ENCODE assay signal across 8 cellular contexts in genomic region chrX:10098235-10098819, GRCh38. TPM values are rescaled to one million over a fixed set of nuclear protein-coding genes. Genes with fewer than 3 reads are reported as not detected.
DNase-seq lines count a peak whose midpoint lies in the region; ATAC-seq, FAIRE-seq and TF ChIP-seq lines count a peak whose summit lies in the region.

No MANE protein-coding gene starts in this region.

- H3K36me3 ChIP-seq in suprapubic skin: peaks cover 10% of the 10 kb centered on the region

- peaks cover 30% of the 10 kb centered on the region for H3K36me3 Mint-ChIP-seq in activated CD4-positive, alpha-beta T cell treated with anti-CD3 and anti-CD28 coated beads, Interleukin-2, amount 10 ng/mL, durations not matched to agents 24 days and 14 days (ENCODE audit: low read depth)

- H3K27ac Mint-ChIP-seq in activated CD4-positive, alpha-beta T cell treated with anti-CD3 and anti-CD28 coated beads, Interleukin-2, amount 10 ng/mL, durations not matched to agents 24 days and 14 days: peak overlapping the region; percentile 93

- H3K4me3 ChIP-seq in suprapubic skin: peak overlapping the region; percentile 16

- TF ChIP-seq POLR2A in suprapubic skin (IDR thresholded peaks at IDR 0.05): no peak

- H3K27me3 ChIP-seq in suprapubic skin: no peaks in the 10 kb centered on the region

- H3K27me3 Mint-ChIP-seq in activated CD4-positive, alpha-beta T cell treated with anti-CD3 and anti-CD28 coated beads, Interleukin-2, amount 10 ng/mL, durations not matched to agents 24 days and 14 days: no peaks in the 10 kb centered on the region

- peaks cover 38% of the 10 kb centered on the region for H3K4me1 Mint-ChIP-seq in activated CD4-positive, alpha-beta T cell treated with anti-CD3 and anti-CD28 coated beads, Interleukin-2, amount 10 ng/mL, durations not matched to agents 24 days and 14 days

- H3K27ac ChIP-seq in suprapubic skin: peak overlapping the region; percentile 48

- peak; percentile 89 for DNase-seq in activated CD4-positive, alpha-beta T cell treated with anti-CD3 and anti-CD28 coated beads, Interleukin-2, amount 10 ng/mL, durations not matched to agents 24 days and 14 days
- DNase-seq in germinal center (ENCODE audit: low spot score) (peak; percentile 57), suprapubic skin (ENCODE audit: low spot score in 2 of 2) (no peak), urothelium cell line (ENCODE audit: low spot score) (no peak), middle frontal gyrus (ENCODE audit: extremely low spot score, low spot score) (no peak), NCI-H69 (lab: John Stamatoyannopoulos, UW) (no peak)

- no peak for TF ChIP-seq EP300 in suprapubic skin (IDR thresholded peaks at IDR 0.05)

- no peaks in the 10 kb centered on the region for H3K9me3 Mint-ChIP-seq in activated CD4-positive, alpha-beta T cell treated with anti-CD3 and anti-CD28 coated beads, Interleukin-2, amount 10 ng/mL, durations not matched to agents 24 days and 14 days

- no peaks in the 10 kb centered on the region for H3K9me3 ChIP-seq in suprapubic skin

- FAIRE-seq in urothelium cell line (lab: Jason Lieb, UNC): no peak

- intact Hi-C loops in activated CD4-positive, alpha-beta T cell treated with anti-CD3 and anti-CD28 coated beads, Interleukin-2, amount 10 ng/mL, durations not matched to agents 24 days and 14 days (cut with micrococcal nuclease): loop anchor here (1.0 to 10.0 kb wide), 8 partner anchors 13 to 1666 kb away; no protein-coding TSS in a partner anchor

- peaks cover 7% of the 10 kb centered on the region for H3K4me1 ChIP-seq in suprapubic skin

- TF ChIP-seq CTCF in suprapubic skin (IDR thresholded peaks at IDR 0.05): no peak

- H3K4me3 Mint-ChIP-seq in activated CD4-positive, alpha-beta T cell treated with anti-CD3 and anti-CD28 coated beads, Interleukin-2, amount 10 ng/mL, durations not matched to agents 24 days and 14 days: peak overlapping the region; percentile 88

- WGBS in suprapubic skin: 60% methylated on average over 12 of the region's 12 CpGs

- peak; percentile 77 for ATAC-seq in GM18858 (IDR thresholded peaks at IDR 0.05; ENCODE audit: unreplicated experiment)
- ATAC-seq in HG02884 (IDR thresholded peaks at IDR 0.05; ENCODE audit: unreplicated experiment): peak; percentile 94

RNA-seq across cellular contexts. Expression of gene CLCN4, which starts 58.4 kb away (rescaled TPM):
- not detected in 2 replicates for total RNA-seq in activated CD4-positive, alpha-beta T cell treated with anti-CD3 and anti-CD28 coated beads, Interleukin-2, amount 10 ng/mL, durations not matched to agents 24 days and 14 days
- 1 to 10 TPM in 3 of 4 donors, under 1 TPM in 1; 0.48 to 3.1 (median 2.5) TPM for total RNA-seq in suprapubic skin

Comparison
In these comparisons a context has a peak if more than half of its experiments do, and no peak if none do; other contexts are left out.
1. DNase-seq: peak in activated CD4-positive, alpha-beta T cell treated with anti-CD3 and anti-CD28 coated beads, Interleukin-2, amount 10 ng/mL, durations not matched to agents 24 days and 14 days (single experiment) and germinal center (single experiment); none in suprapubic skin (0 of 2), urothelium cell line (single experiment), middle frontal gyrus (single experiment) and NCI-H69 (single experiment).